23 cellular contexts compared by ENCODE assay signal in genomic region chr6:160995271-160995670, GRCh38. TPM values are rescaled to one million over a fixed set of nuclear protein-coding genes. Genes with fewer than 3 reads are reported as not detected.
DNase-seq lines count a peak whose midpoint lies in the region; ATAC-seq and TF ChIP-seq lines count a peak whose summit lies in the region.
"Had no signal": no experiment of that assay in that cellular context is flagged by ENCODE, and none has a peak within 500 bp of the region (broad histone marks: within the 10 kb centered on the region; RNA-seq: fewer than 3 reads in every experiment).

No MANE protein-coding gene starts in this region.

- peaks cover 11 to 73% (median 53%) of the 10 kb centered on the region in 4 donors for H3K4me1 Mint-ChIP-seq in CD4-positive, CD25-positive, alpha-beta regulatory T cell
- H3K4me1 Mint-ChIP-seq in activated naive CD8-positive, alpha-beta T cell treated with anti-CD3 and anti-CD28 coated beads for 36 hours = peaks cover 52% of the 10 kb centered on the region

- WGBS in body of pancreas, 2 donors = 20 to 41% methylated on average over 1 of the region's 1 CpG

- no peak for TF ChIP-seq POLR2A in body of pancreas (IDR thresholded peaks at IDR 0.05)

- no peaks in the 10 kb centered on the region for H3K9me3 Mint-ChIP-seq in CD4-positive, CD25-positive, alpha-beta regulatory T cell
- peaks cover 3% of the 10 kb centered on the region for H3K9me3 Mint-ChIP-seq in activated naive CD8-positive, alpha-beta T cell treated with anti-CD3 and anti-CD28 coated beads for 36 hours
- H3K9me3 Mint-ChIP-seq: endodermal cell; stimulated activated effector memory CD8-positive, alpha-beta T cell treated with anti-CD3 and anti-CD28 coated beads, Interleukin-12 subunit alpha, Interleukin-12 subunit beta, amount 100 ng/mL, for 72 hours had no signal

- no peak for ATAC-seq in CD4-positive, CD25-positive, alpha-beta regulatory T cell (ENCODE audit: low read depth in 2 of 2)
- no peak for ATAC-seq in GM21528 (IDR thresholded peaks at IDR 0.05; ENCODE audit: low FRiP score, unreplicated experiment)
- ATAC-seq in body of pancreas = no peak
- ATAC-seq: activated naive CD4-positive, alpha-beta T cell treated with anti-CD3 and anti-CD28 coated beads, Interleukin-2, amount 50 U/mL, for 72 hours; right lobe of liver; stimulated activated effector memory CD8-positive, alpha-beta T cell treated with anti-CD3 and anti-CD28 coated beads, Interleukin-12 subunit alpha, Interleukin-12 subunit beta, amount 100 ng/mL, for 72 hours had no signal

- H3K4me3 ChIP-seq in CD4-positive, CD25-positive, alpha-beta regulatory T cell (ENCODE audit: low read depth, low read length) = no peak overlapping the region
- H3K4me3 ChIP-seq in epithelial cell of esophagus (ENCODE audit: low read length) (no peak overlapping the region), body of pancreas (no peak overlapping the region)
- H3K4me3 ChIP-seq: colonic mucosa, hepatocyte, right lobe of liver, testis had no signal

- peak overlapping the region in 2 of 3 donors; percentile 59 to 71 for H3K27ac Mint-ChIP-seq in CD4-positive, CD25-positive, alpha-beta regulatory T cell
- H3K27ac Mint-ChIP-seq in activated naive CD8-positive, alpha-beta T cell treated with anti-CD3 and anti-CD28 coated beads for 36 hours = no peak overlapping the region
- H3K27ac Mint-ChIP-seq: activated naive CD4-positive, alpha-beta T cell treated with anti-CD3 and anti-CD28 coated beads, Interleukin-2, amount 50 U/mL, for 72 hours; H9; stimulated activated effector memory CD8-positive, alpha-beta T cell treated with anti-CD3 and anti-CD28 coated beads, Interleukin-12 subunit alpha, Interleukin-12 subunit beta, amount 100 ng/mL, for 72 hours had no signal

- intact Hi-C loops in body of pancreas (cut with DNase I) = no loop called here

- H3K27me3 Mint-ChIP-seq in CD4-positive, CD25-positive, alpha-beta regulatory T cell = peaks cover 13% of the 10 kb centered on the region
- H3K27me3 Mint-ChIP-seq in activated naive CD8-positive, alpha-beta T cell treated with anti-CD3 and anti-CD28 coated beads for 36 hours = no peaks in the 10 kb centered on the region

- peaks cover 2% of the 10 kb centered on the region for H3K36me3 ChIP-seq in CD4-positive, CD25-positive, alpha-beta regulatory T cell (ENCODE audit: control insufficient read depth, insufficient read depth, low read length)
- no peaks in the 10 kb centered on the region for H3K36me3 ChIP-seq in body of pancreas (replicated peaks in 1 of 2; ENCODE audit: insufficient read depth in 1 of 2, low read depth in 2 of 2)
- H3K36me3 ChIP-seq: colonic mucosa, right lobe of liver had no signal

- peaks cover 5% of the 10 kb centered on the region for H3K27me3 ChIP-seq in CD4-positive, CD25-positive, alpha-beta regulatory T cell (ENCODE audit: control insufficient read depth, insufficient read depth, low read length)
- H3K27me3 ChIP-seq in body of pancreas = no peaks in the 10 kb centered on the region
- H3K27me3 ChIP-seq: colonic mucosa, hepatocyte, right lobe of liver, testis had no signal

- no peak overlapping the region for H3K27ac ChIP-seq in CD4-positive, CD25-positive, alpha-beta regulatory T cell (ENCODE audit: insufficient read depth, low read length, poor library complexity, severe bottlenecking)
- no peak overlapping the region for H3K27ac ChIP-seq in body of pancreas
- H3K27ac ChIP-seq: colonic mucosa, hepatocyte, right lobe of liver, testis had no signal

- no peak for DNase-seq in CD4-positive, CD25-positive, alpha-beta regulatory T cell
- DNase-seq in DMS79 treated with DMSO at 0.1 percent for 48 hours (lab: John Stamatoyannopoulos, UW) = peak; percentile 20
- DNase-seq in NCI-H69 (lab: John Stamatoyannopoulos, UW) = peak; percentile 85
- DNase-seq in epithelial cell of esophagus (ENCODE audit: low read depth) = peak; percentile 65
- DNase-seq in D341Med (ENCODE audit: low spot score) = no peak
- no peak for DNase-seq in activated naive CD8-positive, alpha-beta T cell treated with anti-CD3 and anti-CD28 coated beads for 36 hours
- no peak for DNase-seq in body of pancreas
- DNase-seq: activated CD4-positive, alpha-beta T cell treated with anti-CD3 and anti-CD28 coated beads for 1 hour; colonic mucosa; endodermal cell; H9; IMR-90; islet precursor cell; MM.1S; NCI-H2081; NK-92 treated with Interleukin-12 subunit alpha and Interleukin-12 subunit beta, amount 100 ng/mL, for 24 hours; right lobe of liver; SW 1271; testis had no signal

- TF ChIP-seq CTCF in epithelial cell of esophagus (IDR thresholded peaks at IDR 0.05; ENCODE audit: insufficient read depth, low read depth, low read length, missing control alignments) = no peak
- TF ChIP-seq CTCF in body of pancreas (IDR thresholded peaks at IDR 0.05) = no peak

- H3K4me3 Mint-ChIP-seq in CD4-positive, CD25-positive, alpha-beta regulatory T cell = peak overlapping the region in 1 of 4 donors; percentile 53
- no peak overlapping the region for H3K4me3 Mint-ChIP-seq in activated naive CD8-positive, alpha-beta T cell treated with anti-CD3 and anti-CD28 coated beads for 36 hours
- H3K4me3 Mint-ChIP-seq: endodermal cell; H9; stimulated activated effector memory CD8-positive, alpha-beta T cell treated with anti-CD3 and anti-CD28 coated beads, Interleukin-12 subunit alpha, Interleukin-12 subunit beta, amount 100 ng/mL, for 72 hours had no signal

- no peaks in the 10 kb centered on the region for H3K9me3 ChIP-seq in CD4-positive, CD25-positive, alpha-beta regulatory T cell (ENCODE audit: control insufficient read depth in 2 of 2, low read length in 2 of 2)
- H3K9me3 ChIP-seq in body of pancreas = no peaks in the 10 kb centered on the region
- H3K9me3 ChIP-seq: colonic mucosa, right lobe of liver, testis had no signal

- peaks cover 4% of the 10 kb centered on the region for H3K36me3 Mint-ChIP-seq in CD4-positive, CD25-positive, alpha-beta regulatory T cell
- peaks cover 11% of the 10 kb centered on the region for H3K36me3 Mint-ChIP-seq in activated naive CD8-positive, alpha-beta T cell treated with anti-CD3 and anti-CD28 coated beads for 36 hours

- H3K4me1 ChIP-seq in CD4-positive, CD25-positive, alpha-beta regulatory T cell (ENCODE audit: control insufficient read depth, insufficient read depth, low read length, poor library complexity, severe bottlenecking) = peaks cover 29% of the 10 kb centered on the region
- peaks cover 45% of the 10 kb centered on the region for H3K4me1 ChIP-seq in body of pancreas
- H3K4me1 ChIP-seq: colonic mucosa had no signal

RNA-seq across cellular contexts. Expression of gene MAP3K4, which starts 3.7 kb away (rescaled TPM):
- total RNA-seq in CD4-positive, CD25-positive, alpha-beta regulatory T cell = 61.5 TPM
- 10 to 100 TPM in 3 of 4 donors, 1 to 10 TPM in 1; 7.1 to 16.3 (median 12.0) TPM for polyA plus RNA-seq in CD4-positive, CD25-positive, alpha-beta regulatory T cell
- total RNA-seq in activated naive CD8-positive, alpha-beta T cell treated with anti-CD3 and anti-CD28 coated beads for 36 hours = 10 to 100 TPM; 32.8 to 38.1 TPM
- total RNA-seq in body of pancreas = 10 to 100 TPM; 20.1 to 31.4 TPM

Comparison
In these comparisons a context has a peak if more than half of its experiments do, and no peak if none do; other contexts are left out.
1. DNase-seq: peak in DMS79 treated with DMSO at 0.1 percent for 48 hours (single experiment), NCI-H69 (single experiment) and epithelial cell of esophagus (single experiment); none in CD4-positive, CD25-positive, alpha-beta regulatory T cell (0 of 3), D341Med (single experiment), activated naive CD8-positive, alpha-beta T cell treated with anti-CD3 and anti-CD28 coated beads for 36 hours (single experiment) and body of pancreas (0 of 4).